ENCODE assay signal across 31 cellular contexts in the genomic region with DNA sequence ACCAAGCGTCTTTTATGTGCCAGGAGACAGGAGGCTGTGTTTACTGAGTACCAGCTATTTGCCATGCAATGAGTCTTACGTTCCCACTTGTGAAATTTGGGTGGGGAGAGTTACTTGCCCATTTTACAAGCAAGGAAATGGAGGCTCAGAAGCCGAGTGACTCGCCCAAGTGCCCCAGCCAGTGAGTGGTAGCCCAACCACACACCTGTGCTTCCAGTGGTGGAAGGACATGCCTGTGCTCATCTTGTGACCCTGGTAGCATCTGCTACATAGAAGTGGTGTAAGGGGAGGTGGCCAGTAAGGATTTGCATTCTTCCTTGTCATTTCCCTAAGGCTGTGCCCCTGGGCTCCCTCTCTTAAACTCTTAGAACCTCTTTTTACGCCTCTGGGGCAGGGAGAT. TPM values are rescaled to one million over a fixed set of nuclear protein-coding genes. Genes with fewer than 3 reads are reported as not detected.
"Had no signal": no experiment of that assay in that cellular context is flagged by ENCODE, and none has a peak within 500 bp of the region (broad histone marks: within the 10 kb centered on the region; RNA-seq: fewer than 3 reads in every experiment).

No MANE protein-coding gene starts in this region.

- H3K9me3 Mint-ChIP-seq: activated CD4-positive, alpha-beta memory T cell treated with anti-CD3 and anti-CD28 coated beads, Interleukin-2, amount 10 ng/mL, durations not matched to agents 7 days and 5 days; activated CD4-positive, alpha-beta T cell treated with anti-CD3 and anti-CD28 coated beads, Interleukin-2, amount 10 ng/mL, durations not matched to agents 7 days and 5 days; activated naive CD4-positive, alpha-beta T cell treated with anti-CD3 and anti-CD28 coated beads, Interleukin-2, amount 50 U/mL, for 72 hours; activated T-cell treated with anti-CD3 and anti-CD28 coated beads, Interleukin-2, amount 50 U/mL, for 24 hours; natural killer cell treated with Interleukin-12 subunit alpha and Interleukin-12 subunit beta and Interleukin-15 and Interleukin-18, amount 100 ng/mL, for 72 hours; stimulated activated naive B cell treated with anti-CD40 and anti-IgM and Interleukin-4, amounts not matched to agents 10 μg/mL and 1 μg/mL and 100 μg/mL, for 72 hours; WTC11 had no signal

- H3K4me1 ChIP-seq: breast epithelium, prostate gland had no signal

- H3K4me3 ChIP-seq: breast epithelium, esophagus squamous epithelium, left ventricle myocardium inferior, lung, mucosa of descending colon, ovary, prostate gland, testis had no signal

- H3K27me3 ChIP-seq: breast epithelium, neutrophil, ovary, testis had no signal

- H3K4me1 Mint-ChIP-seq: activated CD4-positive, alpha-beta memory T cell treated with anti-CD3 and anti-CD28 coated beads, Interleukin-2, amount 10 ng/mL, durations not matched to agents 7 days and 5 days; activated CD4-positive, alpha-beta T cell treated with anti-CD3 and anti-CD28 coated beads, Interleukin-2, amount 10 ng/mL, durations not matched to agents 7 days and 5 days had no signal

- H3K27ac Mint-ChIP-seq: activated CD4-positive, alpha-beta memory T cell treated with anti-CD3 and anti-CD28 coated beads, Interleukin-2, amount 10 ng/mL, durations not matched to agents 7 days and 5 days; activated CD4-positive, alpha-beta T cell treated with anti-CD3 and anti-CD28 coated beads, Interleukin-2, amount 10 ng/mL, durations not matched to agents 7 days and 5 days; activated T-cell treated with anti-CD3 and anti-CD28 coated beads, Interleukin-2, amount 50 U/mL, for 24 hours; natural killer cell treated with Interleukin-12 subunit alpha and Interleukin-12 subunit beta and Interleukin-15 and Interleukin-18, amount 100 ng/mL, for 72 hours; stimulated activated naive B cell treated with anti-CD40 and anti-IgM and Interleukin-4, amounts not matched to agents 10 μg/mL and 1 μg/mL and 100 μg/mL, for 72 hours; WTC11 had no signal

- H3K4me3 Mint-ChIP-seq: activated CD4-positive, alpha-beta memory T cell treated with anti-CD3 and anti-CD28 coated beads, Interleukin-2, amount 10 ng/mL, durations not matched to agents 7 days and 5 days; activated CD4-positive, alpha-beta T cell treated with anti-CD3 and anti-CD28 coated beads, Interleukin-2, amount 10 ng/mL, durations not matched to agents 7 days and 5 days; activated T-cell treated with anti-CD3 and anti-CD28 coated beads, Interleukin-2, amount 50 U/mL, for 24 hours; natural killer cell treated with Interleukin-12 subunit alpha and Interleukin-12 subunit beta and Interleukin-15 and Interleukin-18, amount 100 ng/mL, for 72 hours; stimulated activated naive B cell treated with anti-CD40 and anti-IgM and Interleukin-4, amounts not matched to agents 10 μg/mL and 1 μg/mL and 100 μg/mL, for 72 hours; WTC11 had no signal

- H3K27ac ChIP-seq: breast epithelium, esophagus squamous epithelium, left ventricle myocardium inferior, neutrophil, ovary, prostate gland, testis had no signal

- H3K9me3 ChIP-seq: breast epithelium, esophagus squamous epithelium, left ventricle myocardium inferior, mucosa of descending colon, neutrophil, ovary, prostate gland, testis had no signal

- DNase-seq: activated CD4-positive, alpha-beta memory T cell treated with anti-CD3 and anti-CD28 coated beads, Interleukin-2, amount 10 ng/mL, durations not matched to agents 7 days and 5 days; activated CD4-positive, alpha-beta T cell treated with anti-CD3 and anti-CD28 coated beads for 1 hour; activated CD4-positive, alpha-beta T cell treated with anti-CD3 and anti-CD28 coated beads, Interleukin-2, amount 10 ng/mL, durations not matched to agents 7 days and 5 days; activated CD8-positive, alpha-beta memory T cell treated with anti-CD3 and anti-CD28 coated beads, Interleukin-2, amount 50 U/mL, for 48 hours; activated naive CD4-positive, alpha-beta T cell; activated T-cell treated with anti-CD3 and anti-CD28 coated beads, Interleukin-2, amount 50 U/mL, for 24 hours; central memory CD4-positive, alpha-beta T cell; esophagus squamous epithelium; glutamatergic neuron; left ventricle myocardium inferior; mucosa of descending colon; ovary; retina; small intestine; stimulated activated CD4-positive, alpha-beta T cell treated with anti-CD3 and anti-CD28 coated beads, Interleukin-1b, Interleukin-23, amount 100 ng/mL, for 48 hours; stimulated activated CD4-positive, alpha-beta T cell treated with anti-CD3 and anti-CD28 coated beads, Interleukin-4, amount 100 ng/mL, for 4 hours; stimulated activated CD8-positive, alpha-beta memory T cell treated with anti-CD3 and anti-CD28 coated beads, Interleukin-4, amount 100 ng/mL, for 48 hours; stimulated activated naive B cell treated with anti-CD40 and anti-IgM and Interleukin-4, amounts not matched to agents 10 μg/mL and 1 μg/mL and 100 μg/mL, for 72 hours; T-helper 2 cell; testis; trophoblast cell had no signal

- H3K36me3 Mint-ChIP-seq: activated naive CD4-positive, alpha-beta T cell treated with anti-CD3 and anti-CD28 coated beads, Interleukin-2, amount 50 U/mL, for 72 hours; natural killer cell treated with Interleukin-12 subunit alpha and Interleukin-12 subunit beta and Interleukin-15 and Interleukin-18, amount 100 ng/mL, for 72 hours; WTC11 had no signal

- H3K36me3 ChIP-seq: breast epithelium, esophagus squamous epithelium, left ventricle myocardium inferior, neutrophil, ovary, prostate gland had no signal

- FAIRE-seq: endothelial cell of umbilical vein, frontal cortex, islet of Langerhans, small intestine had no signal

RNA-seq across cellular contexts. Expression of gene FBLN2, which starts 49.3 kb away (rescaled TPM):
- total RNA-seq: activated CD4-positive, alpha-beta memory T cell treated with anti-CD3 and anti-CD28 coated beads, Interleukin-2, amount 10 ng/mL, durations not matched to agents 7 days and 5 days; activated CD4-positive, alpha-beta T cell treated with anti-CD3 and anti-CD28 coated beads, Interleukin-2, amount 10 ng/mL, durations not matched to agents 7 days and 5 days; activated naive CD4-positive, alpha-beta T cell treated with anti-CD3 and anti-CD28 coated beads, Interleukin-2, amount 50 U/mL, for 72 hours; natural killer cell treated with Interleukin-12 subunit alpha and Interleukin-12 subunit beta and Interleukin-15 and Interleukin-18, amount 100 ng/mL, for 72 hours had no signal
